Comparison of ENCODE assay signal across 10 cellular contexts in the genomic region with DNA sequence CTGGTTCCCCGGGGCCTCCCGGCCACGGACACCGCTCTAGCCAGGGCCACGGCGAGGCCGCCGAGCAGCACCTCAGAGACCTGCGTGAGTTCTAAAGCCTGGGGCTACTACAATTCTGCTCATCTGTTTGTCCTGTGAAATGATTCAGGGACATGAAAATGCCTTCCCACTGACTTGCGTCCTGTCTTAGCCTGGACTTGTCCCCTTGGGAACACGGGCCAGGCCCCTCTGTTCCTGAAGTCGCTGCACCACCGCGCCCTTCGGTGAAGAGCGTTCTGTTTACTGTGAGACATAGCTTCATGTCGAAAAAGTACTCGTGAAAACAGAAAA. TPM values are rescaled to one million over a fixed set of nuclear protein-coding genes. Genes with fewer than 3 reads are reported as not detected.
DNase-seq lines count a peak whose midpoint lies in the region; ATAC-seq and TF ChIP-seq lines count a peak whose summit lies in the region.
"Had no signal": no experiment of that assay in that cellular context is flagged by ENCODE, and none has a peak within 500 bp of the region (broad histone marks: within the 10 kb centered on the region; RNA-seq: fewer than 3 reads in every experiment).

No MANE protein-coding gene starts in this region.

- peak overlapping the region in 1 of 2 experiments; percentile 40 for H3K18ac ChIP-seq in mesenchymal stem cell (ENCODE audit: low read depth in 1 of 2, low read length in 2 of 2)

- H2BK12ac ChIP-seq in mesenchymal stem cell (ENCODE audit: low read length in 2 of 2): no peak overlapping the region

- no peak overlapping the region for H4K91ac ChIP-seq in mesenchymal stem cell (ENCODE audit: low read length)

- CTCF ChIA-PET in activated naive CD4-positive, alpha-beta T cell treated with anti-CD3 and anti-CD28 coated beads for 36 hours (lab: Charles Lee): interaction anchor here (0.6 kb wide), 1 partner anchor 8 kb away, joined by 4 read pairs; no protein-coding TSS in a partner anchor

- no peak overlapping the region for H2BK15ac ChIP-seq in mesenchymal stem cell (ENCODE audit: low read depth, poor library complexity, severe bottlenecking)

- no peaks in the 10 kb centered on the region for H3K9me3 Mint-ChIP-seq in activated naive CD4-positive, alpha-beta T cell treated with anti-CD3 and anti-CD28 coated beads for 36 hours

- no peak overlapping the region for H2AFZ ChIP-seq in mesenchymal stem cell (ENCODE audit: low read depth, low read length)

- H3K27ac Mint-ChIP-seq in activated naive CD4-positive, alpha-beta T cell treated with anti-CD3 and anti-CD28 coated beads for 36 hours: no peak overlapping the region

- no peaks in the 10 kb centered on the region for H3K27me3 Mint-ChIP-seq in activated naive CD4-positive, alpha-beta T cell treated with anti-CD3 and anti-CD28 coated beads for 36 hours (ENCODE audit: low read depth)

- H2BK5ac ChIP-seq in mesenchymal stem cell (ENCODE audit: low read depth, low read length, poor library complexity, severe bottlenecking): no peak overlapping the region

- H3K4me3 ChIP-seq in choroid plexus epithelial cell (ENCODE audit: low read depth, low read length) (peak overlapping the region; percentile 59), mesenchymal stem cell (ENCODE audit: insufficient read depth in 1 of 2, low read depth in 1 of 2, low read length in 2 of 2) (peak overlapping the region in 1 of 2 experiments; percentile 68), tibial nerve (peak overlapping the region; percentile 22 to 60 (median 44))
- H3K4me3 ChIP-seq: SJCRH30 had no signal

- H2BK120ac ChIP-seq in mesenchymal stem cell (ENCODE audit: low read depth, low read length): no peak overlapping the region

- no peak for ATAC-seq in HG03571 (IDR thresholded peaks at IDR 0.05; ENCODE audit: unreplicated experiment)

- H3K4me2 ChIP-seq in mesenchymal stem cell (ENCODE audit: low read length, poor library complexity, severe bottlenecking): no peak overlapping the region

- H2AK5ac ChIP-seq in mesenchymal stem cell (ENCODE audit: low read length, severe bottlenecking): no peak overlapping the region

- no peak for DNase-seq in activated naive CD4-positive, alpha-beta T cell treated with anti-CD3 and anti-CD28 coated beads for 36 hours
- DNase-seq in activated naive CD4-positive, alpha-beta T cell treated with anti-CD3 and anti-CD28 coated beads, Interleukin-2, amount 50 U/mL, for 16 hours: no peak
- DNase-seq in choroid plexus epithelial cell (ENCODE audit: low read depth): no peak
- DNase-seq in mesenchymal stem cell: no peak
- DNase-seq in tibial nerve (ENCODE audit: low spot score in 2 of 2): no peak
- DNase-seq in KG1 (lab: John Stamatoyannopoulos, UW): no peak
- no peak for DNase-seq in AML-193 (lab: John Stamatoyannopoulos, UW)
- DNase-seq: anterior cingulate cortex, SJCRH30 had no signal

- no peak overlapping the region for H3K27ac ChIP-seq in mesenchymal stem cell (ENCODE audit: low read length, poor library complexity, severe bottlenecking)
- H3K27ac ChIP-seq in tibial nerve: peak overlapping the region in 3 of 4 donors; percentile 56 to 73 (median 72)
- H3K27ac ChIP-seq: SJCRH30 had no signal

- intact Hi-C loops in activated naive CD4-positive, alpha-beta T cell treated with anti-CD3 and anti-CD28 coated beads for 36 hours (cut with micrococcal nuclease): no loop called here

- no peak overlapping the region for H3K14ac ChIP-seq in mesenchymal stem cell (ENCODE audit: low read length in 2 of 2)

- H3K9me3 ChIP-seq in mesenchymal stem cell (ENCODE audit: control insufficient read depth, low read length): no peaks in the 10 kb centered on the region
- H3K9me3 ChIP-seq in tibial nerve: no peaks in the 10 kb centered on the region
- H3K9me3 ChIP-seq: SJCRH30 had no signal

- H3K9ac ChIP-seq in mesenchymal stem cell (ENCODE audit: low read length): peak overlapping the region; percentile 85

- H3K36me3 ChIP-seq in mesenchymal stem cell (ENCODE audit: control insufficient read depth in 1 of 2, insufficient read depth in 2 of 2, low read depth in 1 of 2, low read length in 2 of 2) (peaks cover 3 to 28% of the 10 kb centered on the region in 2 experiments), tibial nerve (peaks cover 0 to 28% (median 0%) of the 10 kb centered on the region in 3 donors)

- TF ChIP-seq CTCF in choroid plexus epithelial cell (conservative IDR thresholded peaks at IDR 0.05; ENCODE audit: low read depth, low read length) (no peak), tibial nerve (IDR thresholded peaks at IDR 0.05) (no peak)

- H3K27me3 ChIP-seq in mesenchymal stem cell (ENCODE audit: control insufficient read depth in 1 of 2, insufficient read depth in 1 of 2, low read length in 2 of 2): no peaks in the 10 kb centered on the region
- no peaks in the 10 kb centered on the region for H3K27me3 ChIP-seq in tibial nerve
- H3K27me3 ChIP-seq: SJCRH30 had no signal

- H4K8ac ChIP-seq in mesenchymal stem cell (ENCODE audit: low read length): peak overlapping the region; percentile 69

- H3K4me1 ChIP-seq in mesenchymal stem cell (ENCODE audit: control insufficient read depth, insufficient read depth, low read depth, low read length) (peaks cover 14% of the 10 kb centered on the region), tibial nerve (peaks cover 0 to 36% (median 2%) of the 10 kb centered on the region in 4 donors)

- peaks cover 13% of the 10 kb centered on the region for H3K36me3 Mint-ChIP-seq in activated naive CD4-positive, alpha-beta T cell treated with anti-CD3 and anti-CD28 coated beads for 36 hours (ENCODE audit: low read depth)

- no peak overlapping the region for H3K23ac ChIP-seq in mesenchymal stem cell (ENCODE audit: low read length in 2 of 2)

- H3K4ac ChIP-seq in mesenchymal stem cell (ENCODE audit: low read depth in 1 of 2, low read length in 2 of 2): peak overlapping the region in 1 of 2 experiments; percentile 41

- peak overlapping the region; percentile 60 for H3K4me3 Mint-ChIP-seq in activated naive CD4-positive, alpha-beta T cell treated with anti-CD3 and anti-CD28 coated beads for 36 hours

- WGBS in mesenchymal stem cell: 67% methylated on average over 18 of the region's 18 CpGs
- WGBS in tibial nerve, 2 donors: 23 to 31% methylated on average over 18 of the region's 18 CpGs

- H3K79me1 ChIP-seq in mesenchymal stem cell (replicated peaks; ENCODE audit: low read length, poor library complexity, severe bottlenecking): no peaks in the 10 kb centered on the region

- no peak for TF ChIP-seq POLR2A in tibial nerve (IDR thresholded peaks at IDR 0.05)

- peaks cover 18% of the 10 kb centered on the region for H3K4me1 Mint-ChIP-seq in activated naive CD4-positive, alpha-beta T cell treated with anti-CD3 and anti-CD28 coated beads for 36 hours (ENCODE audit: low read depth)

- no peak for TF ChIP-seq EP300 in tibial nerve (IDR thresholded peaks at IDR 0.05)

RNA-seq across cellular contexts. Expression of gene YBEY, which starts 11.9 kb away (rescaled TPM):
- total RNA-seq in activated naive CD4-positive, alpha-beta T cell treated with anti-CD3 and anti-CD28 coated beads for 36 hours: 10 to 100 TPM in 1 of 2 experiments, 1 to 10 TPM in 1; 9.9 to 11.0 TPM
- 14.6 TPM for polyA plus RNA-seq in mesenchymal stem cell (2013, experiment 1 of 2)
- polyA plus RNA-seq in mesenchymal stem cell (2013, experiment 2 of 2): 15.5 TPM
- 10 to 100 TPM in 3 of 4 donors, 1 to 10 TPM in 1; 6.7 to 20.1 (median 15.5) TPM for total RNA-seq in tibial nerve

RNA-seq across cellular contexts. Expression of gene MCM3AP, which starts 12.6 kb away (rescaled TPM):
- 10 to 100 TPM; 86.7 to 89.8 TPM for total RNA-seq in activated naive CD4-positive, alpha-beta T cell treated with anti-CD3 and anti-CD28 coated beads for 36 hours
- 33.7 TPM for polyA plus RNA-seq in mesenchymal stem cell (2013, experiment 1 of 2)
- 32.9 TPM for polyA plus RNA-seq in mesenchymal stem cell (2013, experiment 2 of 2)
- total RNA-seq in tibial nerve: 100 to 1,000 TPM; 112 to 180 (median 146) TPM

RNA-seq across cellular contexts. Expression of gene C21orf58, which starts 25.6 kb away (rescaled TPM):
- total RNA-seq in activated naive CD4-positive, alpha-beta T cell treated with anti-CD3 and anti-CD28 coated beads for 36 hours: 10 to 100 TPM; 23.9 to 24.2 TPM
- 2.0 TPM for polyA plus RNA-seq in mesenchymal stem cell (2013, experiment 1 of 2)
- 1.7 TPM for polyA plus RNA-seq in mesenchymal stem cell (2013, experiment 2 of 2)
- total RNA-seq in tibial nerve: 10 to 100 TPM in 1 of 4 donors, 1 to 10 TPM in 3; 2.2 to 11.1 (median 3.0) TPM

RNA-seq across cellular contexts. Expression of gene PCNT, which starts 25.9 kb away (rescaled TPM):
- total RNA-seq in activated naive CD4-positive, alpha-beta T cell treated with anti-CD3 and anti-CD28 coated beads for 36 hours: 10 to 100 TPM; 42.1 to 42.7 TPM
- polyA plus RNA-seq in mesenchymal stem cell (2013, experiment 1 of 2): 6.7 TPM
- polyA plus RNA-seq in mesenchymal stem cell (2013, experiment 2 of 2): 5.3 TPM
- total RNA-seq in tibial nerve: 10 to 100 TPM; 42.8 to 58.6 (median 45.9) TPM
